8 cellular contexts compared by ENCODE assay signal in genomic region chr20:33732166-33732970, GRCh38. TPM values are rescaled to one million over a fixed set of nuclear protein-coding genes. Genes with fewer than 3 reads are reported as not detected.
DNase-seq lines count a peak whose midpoint lies in the region; ATAC-seq and TF ChIP-seq lines count a peak whose summit lies in the region.

No MANE protein-coding gene starts in this region.

- H3K36me3 ChIP-seq in liver (ENCODE audit: control insufficient read depth in 4 of 4, insufficient read depth in 3 of 4, low read depth in 1 of 4, low read length in 3 of 4): no peaks in the 10 kb centered on the region

- peak overlapping the region; percentile 51 for H3K4me3 ChIP-seq in choroid plexus epithelial cell (ENCODE audit: low read depth, low read length)
- peak overlapping the region; percentile 49 to 69 (median 68) for H3K4me3 ChIP-seq in liver (ENCODE audit: low read depth in 1 of 3, low read length in 3 of 3)

- DNase-seq in NCI-H1417 treated with DMSO at 0.1 percent for 48 hours (lab: John Stamatoyannopoulos, UW) (peak; percentile 90), choroid plexus epithelial cell (ENCODE audit: low read depth) (peak; percentile 88), HK-2 (ENCODE audit: unreplicated experiment) (no peak)
- peak; percentile 72 to 91 (median 82) for DNase-seq in activated CD4-positive, CD25-positive, alpha-beta regulatory T cell (lab: John Stamatoyannopoulos, UW)
- DNase-seq in stimulated activated CD4-positive, alpha-beta T cell treated with anti-CD3 and anti-CD28 coated beads, TNF-alpha, amount 100 ng/mL, for 24 hours (ENCODE audit: low read depth in 3 of 3): peak; percentile 50 to 80 (median 64)

- 1% methylated on average over 68 of the region's 68 CpGs for WGBS in liver

- TF ChIP-seq RAD21 in liver (IDR thresholded peaks at IDR 0.05): no peak

- H3K9ac ChIP-seq in liver (ENCODE audit: low read depth in 1 of 2, low read length in 2 of 2): peak overlapping the region in 1 of 2 donors; percentile 19

- peaks cover 14 to 26% (median 20%) of the 10 kb centered on the region in 4 donors for H3K4me1 ChIP-seq in liver (ENCODE audit: control insufficient read depth in 4 of 4, insufficient read depth in 4 of 4, low read length in 3 of 4)

- no peaks in the 10 kb centered on the region for H3K27me3 ChIP-seq in liver (ENCODE audit: control insufficient read depth in 4 of 4, insufficient read depth in 4 of 4, low read length in 3 of 4)

- ATAC-seq in GM18505 (IDR thresholded peaks at IDR 0.05; ENCODE audit: unreplicated experiment) (peak; percentile 61), HG02642 (IDR thresholded peaks at IDR 0.05; ENCODE audit: poor library complexity, unreplicated experiment) (peak; percentile 58)

- peaks cover 2 to 7% (median 5%) of the 10 kb centered on the region in 4 donors for H3K9me3 ChIP-seq in liver (ENCODE audit: control insufficient read depth in 4 of 4, low read length in 3 of 4)

- peak; percentile 62 for TF ChIP-seq POLR2A in GM18505 (IDR thresholded peaks at IDR 0.05; ENCODE audit: borderline replicate concordance, extremely low read depth, insufficient read depth, insufficient read length)

- H3K27ac ChIP-seq in liver (ENCODE audit: low read depth in 1 of 2, low read length in 2 of 2): peak overlapping the region; percentile 90 to 97

- TF ChIP-seq CTCF in choroid plexus epithelial cell (conservative IDR thresholded peaks at IDR 0.05; ENCODE audit: low read depth, low read length) (no peak), liver (IDR thresholded peaks at IDR 0.05; ENCODE audit: low read depth, low read length, missing input control) (no peak)

TF ChIP-seq in liver, 16 proteins besides CTCF, POLR2A, EP300 and RAD21:
- peak; percentile 44 for TF ChIP-seq ZBTB33 (IDR thresholded peaks at IDR 0.05)
- no peak for TF ChIP-seq JUND (IDR thresholded peaks at IDR 0.05)
- TF ChIP-seq YY1 (IDR thresholded peaks at IDR 0.05): peak; percentile 23
- TF ChIP-seq SP1 (IDR thresholded peaks at IDR 0.05): peak; percentile 67

RNA-seq across cellular contexts. Expression of gene ZNF341, which starts 0.6 kb away (rescaled TPM):
- under 1 TPM; 0.79 to 0.84 TPM for total RNA-seq in liver
- polyA plus RNA-seq in liver: 1 to 10 TPM in 1 of 2 donors, under 1 TPM in 1; 0.69 to 1.1 TPM

RNA-seq across cellular contexts. Expression of gene PXMP4, which starts 12.3 kb away (rescaled TPM):
- 10 to 100 TPM in 1 of 2 donors, 1 to 10 TPM in 1; 7.5 to 11.1 TPM for total RNA-seq in liver
- 10 to 100 TPM in 1 of 2 donors, 1 to 10 TPM in 1; 5.5 to 16.0 TPM for polyA plus RNA-seq in liver

RNA-seq across cellular contexts. Expression of gene E2F1, which starts 46.2 kb away (rescaled TPM):
- total RNA-seq in liver: 10 to 100 TPM in 1 of 2 donors, under 1 TPM in 1; 0.17 to 11.0 TPM
- polyA plus RNA-seq in liver: 1 to 10 TPM in 1 of 2 donors, under 1 TPM in 1; 0.10 to 1.6 TPM

RNA-seq across cellular contexts. Expression of gene NECAB3, which starts 58.1 kb away (rescaled TPM):
- 10 to 100 TPM; 11.0 to 14.8 TPM for total RNA-seq in liver
- polyA plus RNA-seq in liver: 10 to 100 TPM; 10.5 to 11.2 TPM
